ENCODE assay signal across 12 cellular contexts in the genomic region with DNA sequence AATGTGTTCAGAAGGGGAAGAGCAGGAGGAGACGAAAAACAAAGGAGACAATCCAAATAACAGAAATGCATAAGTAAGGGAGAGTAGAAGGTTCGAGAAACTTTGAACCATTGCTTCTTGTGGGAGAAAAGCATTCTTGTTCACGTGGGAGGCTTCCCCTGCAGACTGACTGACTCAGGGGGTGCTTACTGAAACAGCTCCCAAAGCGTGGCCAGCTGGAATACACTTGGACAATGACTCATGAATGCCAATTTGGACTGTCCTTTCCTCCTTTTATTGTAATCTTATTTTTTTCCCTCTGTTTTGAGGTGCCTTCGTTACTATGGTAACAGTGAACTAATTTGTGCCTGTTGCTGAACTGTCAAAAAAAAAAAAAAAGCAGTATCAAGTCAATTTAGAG.
A peak's percentile ranks its signal among the peaks of the same experiment; 100 is the strongest.
DNase-seq lines count a peak whose midpoint lies in the region; ATAC-seq and TF ChIP-seq lines count a peak whose summit lies in the region.
"Had no signal": no experiment of that assay in that cellular context is flagged by ENCODE, and none has a peak within 500 bp of the region (broad histone marks: within the 10 kb centered on the region; RNA-seq: fewer than 3 reads in every experiment).

No MANE protein-coding gene starts in this region.

- no peak overlapping the region for H3K27ac ChIP-seq in AG04450 (ENCODE audit: low read depth, low read length)

- H3K4me3 ChIP-seq in AG04450 (ENCODE audit: low read depth, low read length) = no peak overlapping the region

- POLR2A ChIA-PET in AG04450 (lab: Yijun Ruan, JAX) (interaction anchor here (0.7 kb wide), 1 partner anchor 764 kb away, joined by 5 read pairs; no protein-coding TSS in a partner anchor), MCF 10A (lab: Yijun Ruan, JAX) (no interaction called here)

- H3K27ac Mint-ChIP-seq in MCF 10A (ENCODE audit: low read depth, unreplicated experiment) = no peak overlapping the region
- no peak overlapping the region for H3K27ac Mint-ChIP-seq in activated naive CD4-positive, alpha-beta T cell treated with anti-CD3 and anti-CD28 coated beads, Interleukin-2, amount 10 ng/mL, durations not matched to agents 7 days and 5 days
- H3K27ac Mint-ChIP-seq: CD4-positive, alpha-beta T cell had no signal

- CTCF ChIA-PET in AG04450 (lab: Charles Lee) = no interaction called here
- CTCF ChIA-PET in MCF 10A (lab: Yijun Ruan, JAX) = interaction anchor here (0.6 to 1.6 kb wide), 5 partner anchors 15 to 593 kb away, joined by 3 to 5 read pairs (median 3); no protein-coding TSS in a partner anchor
- CTCF ChIA-PET in activated naive CD4-positive, alpha-beta T cell treated with anti-CD3 and anti-CD28 coated beads, Interleukin-2, amount 10 ng/mL, durations not matched to agents 7 days and 5 days (lab: Charles Lee) = no interaction called here

- DNase-seq in AG04450 (ENCODE audit: low read depth, low spot score) (peak; percentile 59), LHCN-M2 (ENCODE audit: low read depth) (peak; percentile 88), MCF 10A (ENCODE audit: unreplicated experiment) (peak; percentile 57), left kidney (ENCODE audit: low read depth, low spot score) (peak; percentile 43), CD1c-positive myeloid dendritic cell (ENCODE audit: extremely low spot score) (no peak)
- DNase-seq in activated naive CD4-positive, alpha-beta T cell treated with anti-CD3 and anti-CD28 coated beads, Interleukin-2, amount 10 ng/mL, durations not matched to agents 7 days and 5 days = no peak
- DNase-seq in activated CD4-positive, alpha-beta T cell treated with anti-CD3 and anti-CD28 coated beads, Interleukin-2, amount 50 U/mL, for 4 hours = no peak
- DNase-seq: activated T-cell treated with anti-CD3 and anti-CD28 coated beads, Interleukin-2, amount 50 U/mL, for 4 hours; CD4-positive, alpha-beta T cell; effector memory CD4-positive, alpha-beta T cell; NCI-H526 treated with DMSO at 0.1 percent for 48 hours had no signal

- intact Hi-C loops in MCF 10A (cut with micrococcal nuclease) = loop anchor here (10.0 kb wide), 1 partner anchor 286 kb away; no protein-coding TSS in a partner anchor

- no peaks in the 10 kb centered on the region for H3K9me3 ChIP-seq in AG04450 (ENCODE audit: control insufficient read depth, insufficient read depth, low read length)

- H3K27me3 ChIP-seq in AG04450 (ENCODE audit: control insufficient read depth, insufficient read depth, low read length) = peaks cover 10% of the 10 kb centered on the region

- peaks cover 6% of the 10 kb centered on the region for H3K4me1 Mint-ChIP-seq in MCF 10A (ENCODE audit: insufficient read depth, unreplicated experiment)
- H3K4me1 Mint-ChIP-seq in activated naive CD4-positive, alpha-beta T cell treated with anti-CD3 and anti-CD28 coated beads, Interleukin-2, amount 10 ng/mL, durations not matched to agents 7 days and 5 days = peaks cover 4% of the 10 kb centered on the region

- H3K4me3 Mint-ChIP-seq in MCF 10A (ENCODE audit: unreplicated experiment) = no peak overlapping the region
- no peak overlapping the region for H3K4me3 Mint-ChIP-seq in activated naive CD4-positive, alpha-beta T cell treated with anti-CD3 and anti-CD28 coated beads, Interleukin-2, amount 10 ng/mL, durations not matched to agents 7 days and 5 days
- H3K4me3 Mint-ChIP-seq: activated T-cell treated with anti-CD3 and anti-CD28 coated beads, Interleukin-2, amount 50 U/mL, for 4 hours; CD4-positive, alpha-beta T cell had no signal

- ATAC-seq in GM18502 (IDR thresholded peaks at IDR 0.05; ENCODE audit: poor library complexity, unreplicated experiment) = no peak
- ATAC-seq: activated T-cell treated with anti-CD3 and anti-CD28 coated beads, Interleukin-2, amount 50 U/mL, for 4 hours had no signal

- H3K36me3 Mint-ChIP-seq in MCF 10A (ENCODE audit: insufficient read depth, unreplicated experiment) = no peaks in the 10 kb centered on the region
- H3K36me3 Mint-ChIP-seq in activated naive CD4-positive, alpha-beta T cell treated with anti-CD3 and anti-CD28 coated beads, Interleukin-2, amount 10 ng/mL, durations not matched to agents 7 days and 5 days = no peaks in the 10 kb centered on the region

- no peak for TF ChIP-seq CTCF in AG04450 (IDR thresholded peaks at IDR 0.05; ENCODE audit: low read depth, low read length)
- TF ChIP-seq CTCF in MCF 10A (IDR thresholded peaks at IDR 0.05; ENCODE audit: unreplicated experiment) = no peak

- H3K9me3 Mint-ChIP-seq in MCF 10A (ENCODE audit: unreplicated experiment) = no peaks in the 10 kb centered on the region
- H3K9me3 Mint-ChIP-seq in activated naive CD4-positive, alpha-beta T cell treated with anti-CD3 and anti-CD28 coated beads, Interleukin-2, amount 10 ng/mL, durations not matched to agents 7 days and 5 days = no peaks in the 10 kb centered on the region
- H3K9me3 Mint-ChIP-seq: activated T-cell treated with anti-CD3 and anti-CD28 coated beads, Interleukin-2, amount 50 U/mL, for 4 hours; CD4-positive, alpha-beta T cell had no signal

- no TSS peak for BruUV-seq in MCF 10A (replicated peaks; lab: Mats Ljungman, UMichigan)

- H3K27me3 Mint-ChIP-seq in MCF 10A (ENCODE audit: insufficient read depth, unreplicated experiment) = no peaks in the 10 kb centered on the region
- H3K27me3 Mint-ChIP-seq in activated naive CD4-positive, alpha-beta T cell treated with anti-CD3 and anti-CD28 coated beads, Interleukin-2, amount 10 ng/mL, durations not matched to agents 7 days and 5 days = peaks cover 10% of the 10 kb centered on the region

Comparison
In these comparisons a context has a peak if more than half of its experiments do, and no peak if none do; other contexts are left out.
1. DNase-seq: peak in AG04450 (single experiment), LHCN-M2 (single experiment), MCF 10A (single experiment) and left kidney (single experiment); none in CD1c-positive myeloid dendritic cell (single experiment), activated naive CD4-positive, alpha-beta T cell treated with anti-CD3 and anti-CD28 coated beads, Interleukin-2, amount 10 ng/mL, durations not matched to agents 7 days and 5 days (single experiment) and activated CD4-positive, alpha-beta T cell treated with anti-CD3 and anti-CD28 coated beads, Interleukin-2, amount 50 U/mL, for 4 hours (0 of 2).